In genomic region chr14:89908712-89909450, GRCh38 we compare ENCODE assay signal across 1 cellular context.
TF ChIP-seq lines count a peak whose summit lies in the region.

No MANE protein-coding gene starts in this region.

TF ChIP-seq in HepG2, 621 proteins besides CTCF, POLR2A, EP300 and RAD21:
- TF ChIP-seq, protein P1, sequence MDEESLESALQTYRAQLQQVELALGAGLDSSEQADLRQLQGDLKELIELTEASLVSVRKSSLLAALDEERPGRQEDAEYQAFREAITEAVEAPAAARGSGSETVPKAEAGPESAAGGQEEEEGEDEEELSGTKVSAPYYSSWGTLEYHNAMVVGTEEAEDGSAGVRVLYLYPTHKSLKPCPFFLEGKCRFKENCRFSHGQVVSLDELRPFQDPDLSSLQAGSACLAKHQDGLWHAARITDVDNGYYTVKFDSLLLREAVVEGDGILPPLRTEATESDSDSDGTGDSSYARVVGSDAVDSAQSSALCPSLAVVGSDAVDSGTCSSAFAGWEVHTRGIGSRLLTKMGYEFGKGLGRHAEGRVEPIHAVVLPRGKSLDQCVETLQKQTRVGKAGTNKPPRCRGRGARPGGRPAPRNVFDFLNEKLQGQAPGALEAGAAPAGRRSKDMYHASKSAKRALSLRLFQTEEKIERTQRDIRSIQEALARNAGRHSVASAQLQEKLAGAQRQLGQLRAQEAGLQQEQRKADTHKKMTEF (CRISPR knock-in tag; IDR thresholded peaks at IDR 0.05): no peak
- TF ChIP-seq TFDP1 (CRISPR knock-in tag; IDR thresholded peaks at IDR 0.05; ENCODE audit: borderline replicate concordance) (no peak), ZMYM4 (CRISPR knock-in tag; IDR thresholded peaks at IDR 0.05) (peak; percentile 41; the same call in 1 of the 2 replicates), KDM1A (CRISPR knock-in tag; IDR thresholded peaks at IDR 0.05) (no peak), FOSL2 (CRISPR knock-in tag; IDR thresholded peaks at IDR 0.05) (0 out of 2 replicates have a peak, but pooled peaks have one; percentile 18), ZNF558 (CRISPR knock-in tag; IDR thresholded peaks at IDR 0.05; ENCODE audit: borderline replicate concordance) (no peak)
- TF ChIP-seq, protein P2, sequence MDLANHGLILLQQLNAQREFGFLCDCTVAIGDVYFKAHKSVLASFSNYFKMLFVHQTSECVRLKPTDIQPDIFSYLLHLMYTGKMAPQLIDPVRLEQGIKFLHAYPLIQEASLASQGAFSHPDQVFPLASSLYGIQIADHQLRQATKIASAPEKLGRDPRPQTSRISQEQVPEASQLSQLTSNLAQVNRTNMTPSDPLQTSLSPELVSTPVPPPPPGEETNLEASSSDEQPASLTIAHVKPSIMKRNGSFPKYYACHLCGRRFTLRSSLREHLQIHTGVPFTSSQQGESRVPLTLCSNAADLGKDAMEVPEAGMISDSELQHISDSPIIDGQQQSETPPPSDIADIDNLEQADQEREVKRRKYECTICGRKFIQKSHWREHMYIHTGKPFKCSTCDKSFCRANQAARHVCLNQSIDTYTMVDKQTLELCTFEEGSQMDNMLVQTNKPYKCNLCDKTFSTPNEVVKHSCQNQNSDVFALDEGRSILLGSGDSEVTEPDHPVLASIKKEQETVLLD (CRISPR knock-in tag; IDR thresholded peaks at IDR 0.05; ENCODE audit: low read depth): no peak
